ENCODE assay signal across 1 cellular context in the genomic region with DNA sequence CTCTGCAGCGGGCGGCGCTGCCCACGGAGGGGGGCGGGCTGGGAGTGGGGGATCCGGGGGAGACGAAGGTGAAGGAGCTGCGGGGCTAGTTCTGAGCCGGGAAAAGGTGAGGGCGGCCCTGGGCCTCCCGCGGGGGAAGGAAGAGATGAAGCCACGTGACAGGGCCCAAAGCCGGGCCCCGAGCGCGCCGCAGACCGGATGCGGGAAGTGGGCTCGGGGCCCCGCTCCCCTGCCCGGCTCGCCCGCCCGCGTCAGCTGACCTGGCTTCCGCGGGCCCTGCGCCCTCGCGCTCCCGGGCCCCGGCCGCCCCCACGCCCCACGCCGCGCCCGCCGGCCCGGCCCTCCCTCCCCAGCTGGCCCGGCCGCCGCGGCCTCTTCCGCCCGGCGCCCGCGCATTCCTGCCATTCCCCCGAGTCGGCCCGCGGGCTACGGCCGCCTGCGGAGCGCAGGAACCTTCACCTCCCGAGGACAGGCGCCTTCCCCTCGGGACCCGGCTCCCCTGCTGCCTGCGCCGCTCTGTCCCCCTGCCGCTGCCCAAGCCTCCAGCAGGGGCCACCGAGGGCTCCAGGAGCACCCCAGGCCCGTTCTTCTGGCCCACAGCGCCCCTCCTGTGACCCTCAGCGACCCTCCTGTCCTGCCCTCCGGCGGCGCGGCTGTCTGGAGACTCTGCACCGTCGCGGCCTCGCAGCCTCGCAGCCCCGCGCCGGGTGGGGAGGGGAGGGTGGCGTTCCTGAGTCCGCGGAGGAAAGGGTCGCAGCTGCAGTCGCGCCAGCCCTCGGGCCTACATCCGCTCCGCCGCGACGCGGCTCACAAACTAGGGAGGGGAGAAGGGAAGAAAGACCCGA.
A peak's percentile ranks its signal among the peaks of the same experiment; 100 is the strongest.
TF ChIP-seq lines count a peak whose summit lies in the region.

No MANE protein-coding gene starts in this region.

TF ChIP-seq in K562, 482 proteins besides CTCF, POLR2A, EP300 and RAD21 (continued from another document):
- TF ChIP-seq CREB1 (IDR thresholded peaks at IDR 0.05): no peak
- peak; percentile 55; the same call in 1 of the 2 replicates for TF ChIP-seq CREB1 (CRISPR knock-in tag; IDR thresholded peaks at IDR 0.05)
- peak; percentile 38; the same call in 1 of the 2 replicates for TF ChIP-seq POLR2H (tag; IDR thresholded peaks at IDR 0.05; ENCODE audit: low read depth)
- no peak for TF ChIP-seq ZFPM2 (CRISPR knock-in tag; IDR thresholded peaks at IDR 0.05)
- no peak for TF ChIP-seq GATA2 (CRISPR knock-in tag; IDR thresholded peaks at IDR 0.05)
- TF ChIP-seq, protein P1, sequence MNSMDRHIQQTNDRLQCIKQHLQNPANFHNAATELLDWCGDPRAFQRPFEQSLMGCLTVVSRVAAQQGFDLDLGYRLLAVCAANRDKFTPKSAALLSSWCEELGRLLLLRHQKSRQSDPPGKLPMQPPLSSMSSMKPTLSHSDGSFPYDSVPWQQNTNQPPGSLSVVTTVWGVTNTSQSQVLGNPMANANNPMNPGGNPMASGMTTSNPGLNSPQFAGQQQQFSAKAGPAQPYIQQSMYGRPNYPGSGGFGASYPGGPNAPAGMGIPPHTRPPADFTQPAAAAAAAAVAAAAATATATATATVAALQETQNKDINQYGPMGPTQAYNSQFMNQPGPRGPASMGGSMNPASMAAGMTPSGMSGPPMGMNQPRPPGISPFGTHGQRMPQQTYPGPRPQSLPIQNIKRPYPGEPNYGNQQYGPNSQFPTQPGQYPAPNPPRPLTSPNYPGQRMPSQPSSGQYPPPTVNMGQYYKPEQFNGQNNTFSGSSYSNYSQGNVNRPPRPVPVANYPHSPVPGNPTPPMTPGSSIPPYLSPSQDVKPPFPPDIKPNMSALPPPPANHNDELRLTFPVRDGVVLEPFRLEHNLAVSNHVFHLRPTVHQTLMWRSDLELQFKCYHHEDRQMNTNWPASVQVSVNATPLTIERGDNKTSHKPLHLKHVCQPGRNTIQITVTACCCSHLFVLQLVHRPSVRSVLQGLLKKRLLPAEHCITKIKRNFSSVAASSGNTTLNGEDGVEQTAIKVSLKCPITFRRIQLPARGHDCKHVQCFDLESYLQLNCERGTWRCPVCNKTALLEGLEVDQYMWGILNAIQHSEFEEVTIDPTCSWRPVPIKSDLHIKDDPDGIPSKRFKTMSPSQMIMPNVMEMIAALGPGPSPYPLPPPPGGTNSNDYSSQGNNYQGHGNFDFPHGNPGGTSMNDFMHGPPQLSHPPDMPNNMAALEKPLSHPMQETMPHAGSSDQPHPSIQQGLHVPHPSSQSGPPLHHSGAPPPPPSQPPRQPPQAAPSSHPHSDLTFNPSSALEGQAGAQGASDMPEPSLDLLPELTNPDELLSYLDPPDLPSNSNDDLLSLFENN (IDR thresholded peaks at IDR 0.05; ENCODE audit: low read depth in 2 of 2, low read length in 2 of 2): no peak
- TF ChIP-seq, protein P2, sequence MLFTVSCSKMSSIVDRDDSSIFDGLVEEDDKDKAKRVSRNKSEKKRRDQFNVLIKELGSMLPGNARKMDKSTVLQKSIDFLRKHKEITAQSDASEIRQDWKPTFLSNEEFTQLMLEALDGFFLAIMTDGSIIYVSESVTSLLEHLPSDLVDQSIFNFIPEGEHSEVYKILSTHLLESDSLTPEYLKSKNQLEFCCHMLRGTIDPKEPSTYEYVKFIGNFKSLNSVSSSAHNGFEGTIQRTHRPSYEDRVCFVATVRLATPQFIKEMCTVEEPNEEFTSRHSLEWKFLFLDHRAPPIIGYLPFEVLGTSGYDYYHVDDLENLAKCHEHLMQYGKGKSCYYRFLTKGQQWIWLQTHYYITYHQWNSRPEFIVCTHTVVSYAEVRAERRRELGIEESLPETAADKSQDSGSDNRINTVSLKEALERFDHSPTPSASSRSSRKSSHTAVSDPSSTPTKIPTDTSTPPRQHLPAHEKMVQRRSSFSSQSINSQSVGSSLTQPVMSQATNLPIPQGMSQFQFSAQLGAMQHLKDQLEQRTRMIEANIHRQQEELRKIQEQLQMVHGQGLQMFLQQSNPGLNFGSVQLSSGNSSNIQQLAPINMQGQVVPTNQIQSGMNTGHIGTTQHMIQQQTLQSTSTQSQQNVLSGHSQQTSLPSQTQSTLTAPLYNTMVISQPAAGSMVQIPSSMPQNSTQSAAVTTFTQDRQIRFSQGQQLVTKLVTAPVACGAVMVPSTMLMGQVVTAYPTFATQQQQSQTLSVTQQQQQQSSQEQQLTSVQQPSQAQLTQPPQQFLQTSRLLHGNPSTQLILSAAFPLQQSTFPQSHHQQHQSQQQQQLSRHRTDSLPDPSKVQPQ (CRISPR knock-in tag; IDR thresholded peaks at IDR 0.05; ENCODE audit: borderline replicate concordance): no peak
- no peak for TF ChIP-seq SIN3B (IDR thresholded peaks at IDR 0.05; ENCODE audit: low read depth)
